22 cellular contexts compared by ENCODE assay signal in the genomic region with DNA sequence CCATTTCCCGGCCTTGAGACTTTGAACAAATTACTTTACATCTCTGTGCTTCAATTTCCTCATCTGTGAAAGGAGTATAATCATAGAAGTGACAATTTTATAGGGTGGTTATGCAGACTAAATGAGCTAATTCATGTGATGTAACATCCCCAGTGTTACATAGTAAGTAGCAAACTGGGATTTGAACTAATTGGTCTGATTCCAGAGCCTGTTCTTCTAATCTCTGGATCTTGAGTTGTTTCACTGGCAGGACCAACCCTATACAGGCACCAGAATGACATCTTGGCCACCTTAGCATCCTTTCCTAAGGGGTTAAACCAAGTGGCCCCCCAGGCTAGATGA.
"Had no signal": no experiment of that assay in that cellular context is flagged by ENCODE, and none has a peak within 500 bp of the region (broad histone marks: within the 10 kb centered on the region; RNA-seq: fewer than 3 reads in every experiment).

No MANE protein-coding gene starts in this region.

- H3K9me3 ChIP-seq: ascending aorta, colonic mucosa, gastrocnemius medialis, left ventricle myocardium inferior, right lobe of liver, tibial nerve had no signal

- H3K9me3 Mint-ChIP-seq: activated B cell treated with CpG ODN at 0.5 μM for 24 hours; activated naive CD4-positive, alpha-beta T cell treated with anti-CD3 and anti-CD28 coated beads, Interleukin-2, amount 50 U/mL, for 72 hours; natural killer cell treated with Interleukin-12 subunit alpha and Interleukin-12 subunit beta and Interleukin-15 and Interleukin-18, amount 100 ng/mL, for 72 hours; T-helper 2 cell treated with Interferon-gamma antibody and Interleukin-4, amounts not matched to agents 5 μg/mL and 100 μg/mL, for 36 hours had no signal

- H3K4me3 ChIP-seq: ascending aorta, cardiac muscle cell, colonic mucosa, gastrocnemius medialis, left ventricle myocardium inferior, lung, right lobe of liver, tibial nerve had no signal

- H3K27me3 ChIP-seq: ascending aorta, cardiac muscle cell, colonic mucosa, gastrocnemius medialis, right lobe of liver, tibial nerve had no signal

- H3K36me3 ChIP-seq: cardiac muscle cell, colonic mucosa, right lobe of liver had no signal

- H3K4me1 Mint-ChIP-seq: activated B cell treated with CpG ODN at 0.5 μM for 24 hours, brain had no signal

- DNase-seq: activated B cell treated with CpG ODN at 0.5 μM for 24 hours; activated CD4-positive, alpha-beta T cell treated with anti-CD3 and anti-CD28 coated beads, Interleukin-2, amount 50 U/mL, for 4 hours; activated naive CD4-positive, alpha-beta T cell; cerebellar nuclear complex; colonic mucosa; effector CD8-positive, alpha-beta T cell; gastrocnemius medialis; glutamatergic neuron; left ventricle myocardium inferior; mesendoderm; right lobe of liver; stimulated activated CD4-positive, alpha-beta T cell treated with anti-CD3 and anti-CD28 coated beads, Interleukin-2, amount 100 ng/mL, for 48 hours had no signal

- H3K27me3 Mint-ChIP-seq: activated B cell treated with CpG ODN at 0.5 μM for 24 hours; natural killer cell treated with Interleukin-12 subunit alpha and Interleukin-12 subunit beta and Interleukin-15 and Interleukin-18, amount 100 ng/mL, for 72 hours; progenitor cell of endocrine pancreas had no signal

- H3K4me3 Mint-ChIP-seq: activated B cell treated with CpG ODN at 0.5 μM for 24 hours; brain; natural killer cell treated with Interleukin-12 subunit alpha and Interleukin-12 subunit beta and Interleukin-15 and Interleukin-18, amount 100 ng/mL, for 72 hours; T-helper 2 cell treated with Interferon-gamma antibody and Interleukin-4, amounts not matched to agents 5 μg/mL and 100 μg/mL, for 36 hours had no signal

- H3K4me1 ChIP-seq: ascending aorta, colonic mucosa, gastrocnemius medialis had no signal

- ATAC-seq: gastrocnemius medialis, right lobe of liver had no signal

- H3K27ac Mint-ChIP-seq: activated B cell treated with CpG ODN at 0.5 μM for 24 hours; activated naive CD4-positive, alpha-beta T cell treated with anti-CD3 and anti-CD28 coated beads, Interleukin-2, amount 50 U/mL, for 72 hours; brain; natural killer cell treated with Interleukin-12 subunit alpha and Interleukin-12 subunit beta and Interleukin-15 and Interleukin-18, amount 100 ng/mL, for 72 hours; progenitor cell of endocrine pancreas had no signal

- H3K27ac ChIP-seq: ascending aorta, cardiac muscle cell, colonic mucosa, epithelial cell of prostate, gastrocnemius medialis, left ventricle myocardium inferior, right lobe of liver, tibial nerve had no signal
